In genomic region chr12:1534708-1535107, GRCh38 we compare ENCODE assay signal across 2 cellular contexts.
TF ChIP-seq lines count a peak whose summit lies in the region.

No MANE protein-coding gene starts in this region.

TF ChIP-seq in SK-N-SH, 30 proteins besides CTCF, POLR2A, EP300 and RAD21 (continued from another document):
- TF ChIP-seq, protein P1, sequence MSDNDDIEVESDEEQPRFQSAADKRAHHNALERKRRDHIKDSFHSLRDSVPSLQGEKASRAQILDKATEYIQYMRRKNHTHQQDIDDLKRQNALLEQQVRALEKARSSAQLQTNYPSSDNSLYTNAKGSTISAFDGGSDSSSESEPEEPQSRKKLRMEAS (IDR thresholded peaks at IDR 0.05; ENCODE audit: low read depth): no peak

TF ChIP-seq in SK-N-SH treated with all-trans-retinoic acid at 6 μM for 48 hours, 23 proteins besides CTCF, POLR2A, EP300 and RAD21 (continued from another document):
- TF ChIP-seq, protein P2, sequence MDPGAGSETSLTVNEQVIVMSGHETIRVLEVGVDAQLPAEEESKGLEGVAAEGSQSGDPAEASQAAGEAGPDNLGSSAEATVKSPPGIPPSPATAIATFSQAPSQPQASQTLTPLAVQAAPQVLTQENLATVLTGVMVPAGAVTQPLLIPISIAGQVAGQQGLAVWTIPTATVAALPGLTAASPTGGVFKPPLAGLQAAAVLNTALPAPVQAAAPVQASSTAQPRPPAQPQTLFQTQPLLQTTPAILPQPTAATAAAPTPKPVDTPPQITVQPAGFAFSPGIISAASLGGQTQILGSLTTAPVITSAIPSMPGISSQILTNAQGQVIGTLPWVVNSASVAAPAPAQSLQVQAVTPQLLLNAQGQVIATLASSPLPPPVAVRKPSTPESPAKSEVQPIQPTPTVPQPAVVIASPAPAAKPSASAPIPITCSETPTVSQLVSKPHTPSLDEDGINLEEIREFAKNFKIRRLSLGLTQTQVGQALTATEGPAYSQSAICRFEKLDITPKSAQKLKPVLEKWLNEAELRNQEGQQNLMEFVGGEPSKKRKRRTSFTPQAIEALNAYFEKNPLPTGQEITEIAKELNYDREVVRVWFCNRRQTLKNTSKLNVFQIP (CRISPR knock-in tag; IDR thresholded peaks at IDR 0.05; ENCODE audit: borderline replicate concordance, low read depth): no peak
- TF ChIP-seq, protein P3, sequence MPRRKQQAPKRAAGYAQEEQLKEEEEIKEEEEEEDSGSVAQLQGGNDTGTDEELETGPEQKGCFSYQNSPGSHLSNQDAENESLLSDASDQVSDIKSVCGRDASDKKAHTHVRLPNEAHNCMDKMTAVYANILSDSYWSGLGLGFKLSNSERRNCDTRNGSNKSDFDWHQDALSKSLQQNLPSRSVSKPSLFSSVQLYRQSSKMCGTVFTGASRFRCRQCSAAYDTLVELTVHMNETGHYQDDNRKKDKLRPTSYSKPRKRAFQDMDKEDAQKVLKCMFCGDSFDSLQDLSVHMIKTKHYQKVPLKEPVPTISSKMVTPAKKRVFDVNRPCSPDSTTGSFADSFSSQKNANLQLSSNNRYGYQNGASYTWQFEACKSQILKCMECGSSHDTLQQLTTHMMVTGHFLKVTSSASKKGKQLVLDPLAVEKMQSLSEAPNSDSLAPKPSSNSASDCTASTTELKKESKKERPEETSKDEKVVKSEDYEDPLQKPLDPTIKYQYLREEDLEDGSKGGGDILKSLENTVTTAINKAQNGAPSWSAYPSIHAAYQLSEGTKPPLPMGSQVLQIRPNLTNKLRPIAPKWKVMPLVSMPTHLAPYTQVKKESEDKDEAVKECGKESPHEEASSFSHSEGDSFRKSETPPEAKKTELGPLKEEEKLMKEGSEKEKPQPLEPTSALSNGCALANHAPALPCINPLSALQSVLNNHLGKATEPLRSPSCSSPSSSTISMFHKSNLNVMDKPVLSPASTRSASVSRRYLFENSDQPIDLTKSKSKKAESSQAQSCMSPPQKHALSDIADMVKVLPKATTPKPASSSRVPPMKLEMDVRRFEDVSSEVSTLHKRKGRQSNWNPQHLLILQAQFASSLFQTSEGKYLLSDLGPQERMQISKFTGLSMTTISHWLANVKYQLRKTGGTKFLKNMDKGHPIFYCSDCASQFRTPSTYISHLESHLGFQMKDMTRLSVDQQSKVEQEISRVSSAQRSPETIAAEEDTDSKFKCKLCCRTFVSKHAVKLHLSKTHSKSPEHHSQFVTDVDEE (CRISPR knock-in tag; IDR thresholded peaks at IDR 0.05): no peak
- TF ChIP-seq ISL1 (CRISPR knock-in tag; IDR thresholded peaks at IDR 0.05) (no peak), RARB (CRISPR knock-in tag; IDR thresholded peaks at IDR 0.05) (no peak), ZNF8 (CRISPR knock-in tag; IDR thresholded peaks at IDR 0.05) (no peak)
